12 cellular contexts compared by ENCODE assay signal in the genomic region with DNA sequence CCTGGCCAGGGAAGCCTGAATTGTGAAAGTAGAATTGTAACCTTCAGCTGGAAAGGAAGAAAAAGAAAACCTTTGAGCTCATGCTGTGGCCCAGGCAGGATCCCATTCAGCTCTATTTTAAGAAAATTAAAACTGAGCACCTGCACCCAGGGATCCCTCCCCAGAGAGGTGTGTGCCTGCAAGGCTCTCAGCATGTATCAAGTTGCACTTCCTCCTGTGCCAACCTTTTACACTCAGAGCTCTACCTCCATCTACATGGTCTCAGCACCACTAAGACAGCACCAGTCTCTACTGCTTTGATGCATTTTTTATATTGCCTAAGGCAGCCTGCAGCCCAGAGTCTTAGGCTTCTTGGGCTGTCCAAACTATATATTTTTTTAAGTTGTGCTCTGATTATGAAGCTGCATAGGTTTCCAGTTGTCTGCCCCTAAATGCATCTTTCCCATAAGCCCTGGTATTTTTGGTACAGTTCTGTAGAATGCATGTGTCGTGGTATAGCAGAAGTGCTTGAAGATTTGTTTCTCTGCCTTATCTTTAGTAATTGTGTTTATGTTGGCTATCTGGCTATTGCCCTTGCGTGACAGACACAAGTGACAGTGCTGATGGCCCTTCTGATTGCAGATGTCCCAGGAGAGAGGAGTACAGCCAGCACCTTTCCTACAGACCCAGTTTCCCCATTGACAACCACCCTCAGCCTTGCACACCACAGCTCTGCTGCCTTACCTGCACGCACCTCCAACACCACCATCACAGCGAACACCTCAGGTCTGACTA.
DNase-seq lines count a peak whose midpoint lies in the region; ATAC-seq and TF ChIP-seq lines count a peak whose summit lies in the region.
"Had no signal": no experiment of that assay in that cellular context is flagged by ENCODE, and none has a peak within 500 bp of the region (broad histone marks: within the 10 kb centered on the region; RNA-seq: fewer than 3 reads in every experiment).

No MANE protein-coding gene starts in this region.

- H4K20me1 ChIP-seq in KMS-11 (ENCODE audit: insufficient read depth), result 0 out of 2 replicates have a peak, but pooled peaks cover 3% of the 10 kb centered on the region

- POLR2A ChIA-PET in activated B cell treated with CpG ODN at 0.5 μM for 24 hours (lab: Charles Lee), result interaction anchor here (1.1 to 1.6 kb wide), 6 partner anchors 11 to 179 kb away, joined by 4 to 7 read pairs (median 5); partner anchors contain the start of gene PTPRC
- POLR2A ChIA-PET in naive thymus-derived CD8-positive, alpha-beta T cell (lab: Charles Lee), result interaction anchor here (0.8 to 1.3 kb wide), 6 partner anchors 8 to 23 kb away, joined by 3 to 4 read pairs (median 3); no protein-coding TSS in a partner anchor

- ATAC-seq in activated B cell treated with CpG ODN at 0.5 μM for 24 hours (ENCODE audit: low read depth) (peak; percentile 83), GM21717 (IDR thresholded peaks at IDR 0.05; ENCODE audit: unreplicated experiment) (no peak)
- ATAC-seq in naive thymus-derived CD8-positive, alpha-beta T cell, result peak; percentile 15 to 26
- ATAC-seq: body of pancreas had no signal

- peaks cover 66% of the 10 kb centered on the region for H3K4me1 Mint-ChIP-seq in T-helper 1 cell treated with Interleukin-12 subunit alpha and Interleukin-12 subunit beta and Interleukin-4 antibody, amounts not matched to agents 30 μg/mL and 1 μg/mL, for 36 hours (ENCODE audit: low read depth)
- H3K4me1 Mint-ChIP-seq in activated B cell treated with CpG ODN at 0.5 μM for 24 hours (peaks cover 46% of the 10 kb centered on the region), progenitor cell of endocrine pancreas (ENCODE audit: low read depth) (peaks cover 13% of the 10 kb centered on the region)
- H3K4me1 Mint-ChIP-seq in naive thymus-derived CD8-positive, alpha-beta T cell, result peaks cover 34 to 82% (median 74%) of the 10 kb centered on the region in 4 donors

- H3K4me2 ChIP-seq in KMS-11, result peak overlapping the region; percentile 39

- intact Hi-C loops in activated B cell treated with CpG ODN at 0.5 μM for 24 hours (cut with micrococcal nuclease), result no loop called here

- H2AFZ ChIP-seq in KMS-11 (ENCODE audit: low read depth), result peak overlapping the region; percentile 8; the same call in 1 of the 2 replicates
- H2AFZ ChIP-seq: parathyroid adenoma had no signal

- no peak overlapping the region for H3K4me3 Mint-ChIP-seq in T-helper 1 cell treated with Interleukin-12 subunit alpha and Interleukin-12 subunit beta and Interleukin-4 antibody, amounts not matched to agents 30 μg/mL and 1 μg/mL, for 36 hours
- H3K4me3 Mint-ChIP-seq in activated B cell treated with CpG ODN at 0.5 μM for 24 hours (peak overlapping the region; percentile 2), progenitor cell of endocrine pancreas (ENCODE audit: low read depth) (no peak overlapping the region)
- peak overlapping the region in 7 of 10 donors; percentile 8 to 65 (median 41) for H3K4me3 Mint-ChIP-seq in naive thymus-derived CD8-positive, alpha-beta T cell

- no peaks in the 10 kb centered on the region for H3K27me3 Mint-ChIP-seq in T-helper 1 cell treated with Interleukin-12 subunit alpha and Interleukin-12 subunit beta and Interleukin-4 antibody, amounts not matched to agents 30 μg/mL and 1 μg/mL, for 36 hours (ENCODE audit: low read depth)
- no peaks in the 10 kb centered on the region for H3K27me3 Mint-ChIP-seq in activated B cell treated with CpG ODN at 0.5 μM for 24 hours
- H3K27me3 Mint-ChIP-seq in naive thymus-derived CD8-positive, alpha-beta T cell, result no peaks in the 10 kb centered on the region
- peaks cover 11% of the 10 kb centered on the region for H3K27me3 Mint-ChIP-seq in progenitor cell of endocrine pancreas

- no peak for DNase-seq in T-helper 1 cell
- DNase-seq in activated B cell treated with CpG ODN at 0.5 μM for 24 hours, result no peak
- no peak for DNase-seq in naive thymus-derived CD8-positive, alpha-beta T cell
- DNase-seq in progenitor cell of endocrine pancreas (ENCODE audit: low spot score, unreplicated experiment), result no peak
- no peak for DNase-seq in MG63
- DNase-seq: ACHN, body of pancreas, EL had no signal

- CTCF ChIA-PET in activated B cell treated with CpG ODN at 0.5 μM for 24 hours (lab: Charles Lee), result interaction anchor here (0.9 to 2.2 kb wide), 4 partner anchors 19 to 236 kb away, joined by 3 to 7 read pairs (median 5); no protein-coding TSS in a partner anchor

- no peaks in the 10 kb centered on the region for H3K36me3 ChIP-seq in KMS-11 (ENCODE audit: insufficient read depth)
- H3K36me3 ChIP-seq in MG63, result no peaks in the 10 kb centered on the region

- H3K27ac Mint-ChIP-seq in T-helper 1 cell treated with Interleukin-12 subunit alpha and Interleukin-12 subunit beta and Interleukin-4 antibody, amounts not matched to agents 30 μg/mL and 1 μg/mL, for 36 hours, result peak overlapping the region; percentile 41
- H3K27ac Mint-ChIP-seq in activated B cell treated with CpG ODN at 0.5 μM for 24 hours (peak overlapping the region; percentile 69), progenitor cell of endocrine pancreas (no peak overlapping the region)
- H3K27ac Mint-ChIP-seq in naive thymus-derived CD8-positive, alpha-beta T cell, result peak overlapping the region; percentile 6 to 90 (median 83)

- H3K27me3 ChIP-seq in KMS-11 (ENCODE audit: insufficient read depth, low read depth) (no peaks in the 10 kb centered on the region), MG63 (no peaks in the 10 kb centered on the region)
- H3K27me3 ChIP-seq: body of pancreas had no signal

- H3K27ac ChIP-seq in KMS-11, result peak overlapping the region; percentile 16; the same call in 1 of the 2 replicates
- H3K27ac ChIP-seq: body of pancreas, parathyroid adenoma had no signal

- H3K36me3 Mint-ChIP-seq in T-helper 1 cell treated with Interleukin-12 subunit alpha and Interleukin-12 subunit beta and Interleukin-4 antibody, amounts not matched to agents 30 μg/mL and 1 μg/mL, for 36 hours (ENCODE audit: low read depth), result peaks cover 75% of the 10 kb centered on the region
- H3K36me3 Mint-ChIP-seq in activated B cell treated with CpG ODN at 0.5 μM for 24 hours (ENCODE audit: low read depth) (peaks cover 90% of the 10 kb centered on the region), progenitor cell of endocrine pancreas (ENCODE audit: insufficient read depth) (no peaks in the 10 kb centered on the region)
- peaks cover 32 to 93% (median 63%) of the 10 kb centered on the region in 3 donors for H3K36me3 Mint-ChIP-seq in naive thymus-derived CD8-positive, alpha-beta T cell

- no peak overlapping the region for H3K9ac ChIP-seq in KMS-11
- H3K9ac ChIP-seq: parathyroid adenoma had no signal

- no peak overlapping the region for H3K4me3 ChIP-seq in KMS-11 (IDR thresholded peaks at IDR 0.05; ENCODE audit: insufficient read depth, low read depth, low read length)
- H3K4me3 ChIP-seq in MG63, result no peak overlapping the region
- H3K4me3 ChIP-seq: body of pancreas had no signal

- TF ChIP-seq CTCF in KMS-11 (conservative IDR thresholded peaks at IDR 0.05; ENCODE audit: low read depth, low read length) (no peak), activated B cell treated with CpG ODN at 0.5 μM for 24 hours (IDR thresholded peaks at IDR 0.05) (no peak), progenitor cell of endocrine pancreas (IDR thresholded peaks at IDR 0.05; ENCODE audit: unreplicated experiment) (no peak)

- H3K9me3 Mint-ChIP-seq in T-helper 1 cell treated with Interleukin-12 subunit alpha and Interleukin-12 subunit beta and Interleukin-4 antibody, amounts not matched to agents 30 μg/mL and 1 μg/mL, for 36 hours, result no peaks in the 10 kb centered on the region
- H3K9me3 Mint-ChIP-seq in activated B cell treated with CpG ODN at 0.5 μM for 24 hours (no peaks in the 10 kb centered on the region), progenitor cell of endocrine pancreas (ENCODE audit: low read depth) (no peaks in the 10 kb centered on the region)
- H3K9me3 Mint-ChIP-seq in naive thymus-derived CD8-positive, alpha-beta T cell, result no peaks in the 10 kb centered on the region

- no peaks in the 10 kb centered on the region for H3K9me3 ChIP-seq in MG63
- H3K9me3 ChIP-seq: body of pancreas had no signal

- H3K79me2 ChIP-seq in KMS-11 (ENCODE audit: insufficient read depth, low read depth), result no peaks in the 10 kb centered on the region
- H3K79me2 ChIP-seq: parathyroid adenoma had no signal

- peaks cover 37% of the 10 kb centered on the region for H3K4me1 ChIP-seq in KMS-11 (ENCODE audit: low read depth, poor library complexity, severe bottlenecking)
- H3K4me1 ChIP-seq: parathyroid adenoma had no signal

Comparison
In these comparisons a context has a peak if more than half of its experiments do, and no peak if none do; other contexts are left out.
1. H3K4me3 Mint-ChIP-seq: peak in activated B cell treated with CpG ODN at 0.5 μM for 24 hours (single experiment) and naive thymus-derived CD8-positive, alpha-beta T cell (7 of 10); none in T-helper 1 cell treated with Interleukin-12 subunit alpha and Interleukin-12 subunit beta and Interleukin-4 antibody, amounts not matched to agents 30 μg/mL and 1 μg/mL, for 36 hours (single experiment) and progenitor cell of endocrine pancreas (single experiment).